In the genomic region with DNA sequence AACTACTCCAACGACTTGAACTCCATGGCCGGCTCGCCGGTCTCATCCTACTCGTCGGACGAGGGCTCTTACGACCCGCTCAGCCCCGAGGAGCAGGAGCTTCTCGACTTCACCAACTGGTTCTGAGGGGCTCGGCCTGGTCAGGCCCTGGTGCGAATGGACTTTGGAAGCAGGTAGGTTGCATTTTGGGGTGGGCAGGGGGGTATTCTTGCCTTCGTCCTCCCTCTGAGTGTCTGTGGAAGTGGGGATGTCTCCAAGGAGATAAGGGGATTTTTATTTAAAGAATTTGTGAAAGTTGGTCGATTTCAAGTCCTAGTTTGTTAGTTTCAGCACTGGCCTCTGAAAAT, we compare ENCODE assay signal across 14 cellular contexts. TPM values are rescaled to one million over a fixed set of nuclear protein-coding genes. Genes with fewer than 3 reads are reported as not detected.
DNase-seq lines count a peak whose midpoint lies in the region; ATAC-seq, FAIRE-seq and TF ChIP-seq lines count a peak whose summit lies in the region.
"Had no signal": no experiment of that assay in that cellular context is flagged by ENCODE, and none has a peak within 500 bp of the region (broad histone marks: within the 10 kb centered on the region; RNA-seq: fewer than 3 reads in every experiment).

No MANE protein-coding gene starts in this region.

- H3K79me2 ChIP-seq in H1 (ENCODE audit: control insufficient read depth in 1 of 2, insufficient read depth in 2 of 2, low read length in 2 of 2), result no peaks in the 10 kb centered on the region
- H3K79me2 ChIP-seq in trophoblast cell (ENCODE audit: control insufficient read depth, insufficient read depth, low read length, poor library complexity), result no peaks in the 10 kb centered on the region

- H2AK5ac ChIP-seq in H1 (ENCODE audit: low read depth, low read length) (no peak overlapping the region), trophoblast cell (ENCODE audit: low read length) (no peak overlapping the region)

- no peak overlapping the region for H3K27ac ChIP-seq in H1 (ENCODE audit: low read depth, low read length)
- H3K27ac ChIP-seq in trophoblast cell (ENCODE audit: low read depth, low read length), result no peak overlapping the region
- H3K27ac ChIP-seq: skin epidermis had no signal

- H3K23ac ChIP-seq in H1 (ENCODE audit: insufficient read length) (no peak overlapping the region), trophoblast cell (ENCODE audit: low read length) (no peak overlapping the region)

- H2BK15ac ChIP-seq in H1 (ENCODE audit: low read length), result no peak overlapping the region

- TF ChIP-seq POLR2A in H1 (IDR thresholded peaks at IDR 0.05; ENCODE audit: control extremely low read depth in 1 of 2, low read depth in 2 of 2, low read length in 2 of 2), result no peak

- WGBS in H1 (ENCODE audit: extremely low coverage in 1 of 2, insufficient coverage in 1 of 2, insufficient read length in 1 of 2, insufficient replicate concordance in 2 of 2, low coverage in 1 of 2, low lambda C conversion rate in 2 of 2, missing lambda C conversion rate in 1 of 2), 2 experiments, result 6% methylated on average over 15 of the region's 15 CpGs; no CpG with 5 or more reads in 1 of the 2 experiments
- WGBS in trophoblast cell (ENCODE audit: extremely low coverage, insufficient coverage, insufficient read length), result no CpG with 5 or more reads among the region's 15 CpGs

- H3K23me2 ChIP-seq in H1 (ENCODE audit: low read depth, low read length), result peaks cover 21% of the 10 kb centered on the region

- H2BK120ac ChIP-seq in H1 (replicated peaks; ENCODE audit: low read depth, low read length) (no peak overlapping the region), trophoblast cell (ENCODE audit: insufficient read depth, low read length, poor library complexity) (no peak overlapping the region)

- H2BK12ac ChIP-seq in H1 (ENCODE audit: low read depth, low read length) (no peak overlapping the region), trophoblast cell (ENCODE audit: low read length) (no peak overlapping the region)

- H3K4me2 ChIP-seq in H1 (ENCODE audit: insufficient read depth in 1 of 2, low read depth in 2 of 2, low read length in 2 of 2) (peak overlapping the region; percentile 91 to 95), trophoblast cell (ENCODE audit: low read length) (peak overlapping the region; percentile 58)

- FAIRE-seq in H1 (lab: Jason Lieb, UNC), result no peak
- FAIRE-seq: G401.6 had no signal

- no peak overlapping the region for H4K5ac ChIP-seq in H1 (ENCODE audit: insufficient read length, low read depth, low read length)

- POLR2A ChIA-PET in H1 (lab: Charles Lee; ENCODE audit: partially characterized antibody), result interaction anchor here (1.2 to 1.3 kb wide), 2 partner anchors 8 to 10 kb away, joined by 3 to 4 read pairs; no protein-coding TSS in a partner anchor

- H3K4ac ChIP-seq in H1 (replicated peaks; ENCODE audit: insufficient read length, low read depth, low read length) (no peak overlapping the region), trophoblast cell (ENCODE audit: low read depth, low read length) (no peak overlapping the region)

- H3K4me1 ChIP-seq in H1 (replicated peaks in 1 of 4; ENCODE audit: control insufficient read depth in 3 of 4, insufficient read depth in 4 of 4, low read length in 3 of 4), result peaks cover 4 to 23% (median 9%) of the 10 kb centered on the region in 4 experiments; a peak in 6 of 7 replicates
- H3K4me1 ChIP-seq in trophoblast cell (ENCODE audit: control insufficient read depth in 1 of 2, insufficient read depth in 2 of 2, low read length in 2 of 2), result peaks cover 3 to 9% of the 10 kb centered on the region in 2 experiments

- H3K9ac ChIP-seq in H1 (replicated peaks in 1 of 4; ENCODE audit: extremely low read depth in 1 of 4, low read depth in 3 of 4, low read length in 3 of 4) (no peak overlapping the region), trophoblast cell (ENCODE audit: low read length) (no peak overlapping the region)

- H4K12ac ChIP-seq in trophoblast cell (ENCODE audit: low read depth, low read length), result no peak overlapping the region

- DNase-seq in GM06990 (ENCODE audit: extremely low read depth, insufficient read length), result no peak
- no peak for DNase-seq in H1 (ENCODE audit: low read depth in 1 of 2, low spot score in 2 of 2)
- DNase-seq in trophoblast cell, result no peak
- no peak for DNase-seq in RKO (ENCODE audit: low spot score)
- no peak for DNase-seq in D341Med (ENCODE audit: low spot score)
- no peak for DNase-seq in NCI-H128 (lab: John Stamatoyannopoulos, UW; ENCODE audit: unreplicated experiment)
- no peak for DNase-seq in iPS-NIHi11 (ENCODE audit: low spot score)
- DNase-seq: activated CD4-positive, alpha-beta T cell treated with anti-CD3 and anti-CD28 coated beads for 4 hours; stimulated activated naive CD4-positive, alpha-beta T cell treated with Interleukin-2 at 50 U/mL for 16 hours had no signal

- no peak overlapping the region for H2BK5ac ChIP-seq in H1 (ENCODE audit: low read depth, low read length)
- no peak overlapping the region for H2BK5ac ChIP-seq in trophoblast cell (ENCODE audit: low read depth, low read length, poor library complexity)

- H3K27me3 ChIP-seq in GM06990 (replicated peaks; ENCODE audit: control insufficient read depth, insufficient read depth, low read length), result peaks cover 2% of the 10 kb centered on the region; the same call in 1 of the 2 replicates
- H3K27me3 ChIP-seq in H1 (replicated peaks in 1 of 4; ENCODE audit: control insufficient read depth in 3 of 4, extremely low read depth in 1 of 4, insufficient read depth in 3 of 4, low read length in 3 of 4), result peaks cover 85 to 98% (median 95%) of the 10 kb centered on the region in 4 experiments
- H3K27me3 ChIP-seq in trophoblast cell (ENCODE audit: insufficient read depth, low read length), result peaks cover 84% of the 10 kb centered on the region

- TF ChIP-seq CTCF in GM06990 (IDR thresholded peaks at IDR 0.05; ENCODE audit: insufficient read depth, low read length, poor library complexity, severe bottlenecking) (no peak), H1 (IDR thresholded peaks at IDR 0.05; ENCODE audit: control extremely low read depth in 1 of 3, insufficient read depth in 1 of 3, low read depth in 1 of 3, low read length in 3 of 3) (no peak)

- TF ChIP-seq EP300 in H1 (IDR thresholded peaks at IDR 0.05; ENCODE audit: borderline replicate concordance in 1 of 2, low read depth in 2 of 2, low read length in 2 of 2), result no peak

- ATAC-seq in HG03196 (IDR thresholded peaks at IDR 0.05; ENCODE audit: unreplicated experiment), result peak; percentile 5
- ATAC-seq: Panc1 had no signal

- H3K9me3 ChIP-seq in H1 (ENCODE audit: insufficient read depth in 2 of 2, low read depth in 1 of 2, low read length in 1 of 2), result peaks cover 4 to 7% of the 10 kb centered on the region in 2 experiments; a peak in 3 of 4 replicates
- peaks cover 13% of the 10 kb centered on the region for H3K9me3 ChIP-seq in trophoblast cell (ENCODE audit: insufficient read depth, low read depth, low read length)

- H3K18ac ChIP-seq in H1 (ENCODE audit: extremely low read depth, low read length) (no peak overlapping the region; the same call in 1 of the 2 replicates), trophoblast cell (ENCODE audit: low read length) (no peak overlapping the region)

- H3K14ac ChIP-seq in H1 (ENCODE audit: insufficient read length) (no peak overlapping the region), trophoblast cell (ENCODE audit: low read length) (no peak overlapping the region)

- peak overlapping the region; percentile 57 for H3K4me3 ChIP-seq in GM06990 (replicated peaks; ENCODE audit: low read depth, low read length)
- peak overlapping the region; percentile 29 to 67 (median 48) for H3K4me3 ChIP-seq in H1 (ENCODE audit: extremely low read depth in 1 of 4, insufficient read depth in 2 of 4, low read depth in 3 of 4, low read length in 4 of 4)
- no peak overlapping the region for H3K4me3 ChIP-seq in trophoblast cell (ENCODE audit: low read depth, low read length)

- H3K79me1 ChIP-seq in H1 (ENCODE audit: low read depth, low read length) (no peaks in the 10 kb centered on the region), trophoblast cell (ENCODE audit: low read length) (no peaks in the 10 kb centered on the region)

- no peak overlapping the region for H4K91ac ChIP-seq in H1 (replicated peaks; ENCODE audit: insufficient read length, low read length)
- no peak overlapping the region for H4K91ac ChIP-seq in trophoblast cell (ENCODE audit: low read depth, low read length)

- CTCF ChIA-PET in H1 (lab: Charles Lee; ENCODE audit: partially characterized antibody), result interaction anchor here (1.0 to 1.1 kb wide), 4 partner anchors 9 to 539 kb away, joined by 3 to 5 read pairs (median 3); no protein-coding TSS in a partner anchor

- H2AFZ ChIP-seq in H1 (ENCODE audit: low read length), result 0 out of 2 replicates have a peak overlapping the region, but pooled peaks have one; percentile 28
- H2AFZ ChIP-seq in trophoblast cell (ENCODE audit: insufficient read depth, low read length, poor library complexity), result no peak overlapping the region

- no peak overlapping the region for H2BK20ac ChIP-seq in H1 (ENCODE audit: low read length)

- H3K56ac ChIP-seq in H1 (replicated peaks; ENCODE audit: insufficient read length, low read depth, low read length), result no peak overlapping the region

- peaks cover 18 to 45% of the 10 kb centered on the region in 2 experiments for H4K20me1 ChIP-seq in H1 (replicated peaks in 1 of 2; ENCODE audit: control insufficient read depth in 1 of 2, insufficient read depth in 2 of 2, low read length in 2 of 2)

- H4K8ac ChIP-seq in H1 (ENCODE audit: extremely low read depth, insufficient read depth, low read length), result no peak overlapping the region
- H4K8ac ChIP-seq in trophoblast cell (ENCODE audit: low read depth, low read length), result no peak overlapping the region

- TF ChIP-seq RAD21 in H1 (IDR thresholded peaks at IDR 0.05 in 1 of 2, conservative IDR thresholded peaks at IDR 0.05 in 1 of 2; ENCODE audit: low read depth in 2 of 2, low read length in 2 of 2), result no peak

- H3K36me3 ChIP-seq in GM06990 (ENCODE audit: control insufficient read depth, insufficient read depth, low read length) (no peaks in the 10 kb centered on the region), H1 (ENCODE audit: control insufficient read depth in 2 of 4, insufficient read depth in 4 of 4, low read length in 3 of 4) (peaks cover 0 to 7% (median 0%) of the 10 kb centered on the region in 4 experiments; a peak in 1 of 8 replicates), trophoblast cell (ENCODE audit: control insufficient read depth in 1 of 2, insufficient read depth in 2 of 2, low read length in 2 of 2) (no peaks in the 10 kb centered on the region)

RNA-seq across cellular contexts. Expression of a gene that starts 1.3 kb away (rescaled TPM):
- not detected in 2 replicates for total RNA-seq in H1 (2021; fragmentation: NEBNext Ultra II Directional; extraction: Animal tissue kit (Norgen Biotek cat#: 25700))
- 0.12 and 0.17 TPM in 2 replicates for polyA plus RNA-seq in H1 (2011; rRNA removed)
- polyA plus RNA-seq in H1 (2011; cell fraction: cytosol; rRNA removed), result 0.09 TPM
- polyA plus RNA-seq in H1 (2011; cell fraction: nucleus; rRNA removed), result 0.31 TPM
- polyA plus RNA-seq in H1 (2012, experiment 1 of 2), result 0.08 TPM in 1 of 4 replicates, not detected in the others
- not detected for polyA plus RNA-seq in H1 (2012, experiment 2 of 2)
- 0.10 TPM for polyA plus RNA-seq in H1 (2013, experiment 1 of 2)
- polyA plus RNA-seq in H1 (2013, experiment 2 of 2), result 0.06 TPM
- polyA minus RNA-seq in H1 (2011; rRNA and poly(A)+ RNA removed), result not detected in 2 replicates
- polyA minus RNA-seq in H1 (2011; cell fraction: cytosol; rRNA and poly(A)+ RNA removed), result not detected
- 0.20 TPM for polyA minus RNA-seq in H1 (2011; cell fraction: nucleus; rRNA and poly(A)+ RNA removed)
- 0.01 and 0.03 TPM in 2 replicates for polyA plus RNA-seq in trophoblast cell (2013)
- total RNA-seq: cardiac septum had no signal

RNA-seq across cellular contexts. Expression of a gene that starts 41.8 kb away (rescaled TPM):
- total RNA-seq in H1 (2021; fragmentation: NEBNext Ultra II Directional; extraction: Animal tissue kit (Norgen Biotek cat#: 25700)), result 8.9 and 9.0 TPM in 2 replicates
- 3.9 and 4.9 TPM in 2 replicates for polyA plus RNA-seq in H1 (2011; rRNA removed)
- polyA plus RNA-seq in H1 (2011; cell fraction: cytosol; rRNA removed), result 4.5 TPM
- polyA plus RNA-seq in H1 (2011; cell fraction: nucleus; rRNA removed), result 9.6 TPM
- 4.7 to 5.9 TPM (median 5.4 TPM) in 4 replicates for polyA plus RNA-seq in H1 (2012, experiment 1 of 2)
- 0.54 TPM for polyA plus RNA-seq in H1 (2012, experiment 2 of 2)
- polyA plus RNA-seq in H1 (2013, experiment 1 of 2), result 4.7 TPM
- polyA plus RNA-seq in H1 (2013, experiment 2 of 2), result 3.1 TPM
- polyA minus RNA-seq in H1 (2011; rRNA and poly(A)+ RNA removed), result 4.6 and 6.9 TPM in 2 replicates
- polyA minus RNA-seq in H1 (2011; cell fraction: cytosol; rRNA and poly(A)+ RNA removed), result 2.0 TPM
- polyA minus RNA-seq in H1 (2011; cell fraction: nucleus; rRNA and poly(A)+ RNA removed), result 7.3 TPM
- polyA plus RNA-seq in trophoblast cell (2013), result 0.03 TPM in 1 of 2 replicates, not detected in the other
- total RNA-seq: cardiac septum had no signal
